12 cellular contexts compared by ENCODE assay signal in genomic region chr11:68962527-68963250, GRCh38. TPM values are rescaled to one million over a fixed set of nuclear protein-coding genes. Genes with fewer than 3 reads are reported as not detected.
DNase-seq lines count a peak whose midpoint lies in the region; ATAC-seq and TF ChIP-seq lines count a peak whose summit lies in the region.
"Had no signal": no experiment of that assay in that cellular context is flagged by ENCODE, and none has a peak within 500 bp of the region (broad histone marks: within the 10 kb centered on the region; RNA-seq: fewer than 3 reads in every experiment).

No MANE protein-coding gene starts in this region.

- POLR2A ChIA-PET in activated CD4-positive, alpha-beta T cell treated with anti-CD3 and anti-CD28 coated beads for 36 hours (lab: Charles Lee): no interaction called here

- CTCF ChIA-PET in activated CD4-positive, alpha-beta T cell treated with anti-CD3 and anti-CD28 coated beads for 36 hours (lab: Charles Lee): no interaction called here

- intact Hi-C loops in activated CD4-positive, alpha-beta T cell treated with anti-CD3 and anti-CD28 coated beads for 36 hours (cut with DNase I, micrococcal nuclease): no loop called here

- peaks cover 2% of the 10 kb centered on the region for H3K36me3 Mint-ChIP-seq in activated CD4-positive, alpha-beta T cell treated with anti-CD3 and anti-CD28 coated beads for 36 hours (ENCODE audit: low read depth)
- no peaks in the 10 kb centered on the region for H3K36me3 Mint-ChIP-seq in neural crest cell (ENCODE audit: low read depth)

- H3K4me1 Mint-ChIP-seq in activated CD4-positive, alpha-beta T cell treated with anti-CD3 and anti-CD28 coated beads for 36 hours: peaks cover 21% of the 10 kb centered on the region
- H3K4me1 Mint-ChIP-seq in neural crest cell: no peaks in the 10 kb centered on the region

- H3K27ac Mint-ChIP-seq in activated CD4-positive, alpha-beta T cell treated with anti-CD3 and anti-CD28 coated beads for 36 hours: peak overlapping the region; percentile 53
- peak overlapping the region; percentile 35 for H3K27ac Mint-ChIP-seq in neural crest cell (ENCODE audit: unreplicated experiment)

- TF ChIP-seq CTCF in astrocyte of the cerebellum (IDR thresholded peaks at IDR 0.05; ENCODE audit: low read depth, low read length, missing control alignments) (no peak), neural crest cell (conservative IDR thresholded peaks at IDR 0.05) (no peak)

- in situ Hi-C loops in astrocyte of the cerebellum (cut with HindIII; ENCODE audit: low sequenced_read_pairs): no loop called here

- no peaks in the 10 kb centered on the region for H3K9me3 Mint-ChIP-seq in activated CD4-positive, alpha-beta T cell treated with anti-CD3 and anti-CD28 coated beads for 36 hours (ENCODE audit: low read depth)
- H3K9me3 Mint-ChIP-seq in neural crest cell: no peaks in the 10 kb centered on the region

- H3K4me3 Mint-ChIP-seq in activated CD4-positive, alpha-beta T cell treated with anti-CD3 and anti-CD28 coated beads for 36 hours: peak overlapping the region; percentile 11
- no peak overlapping the region for H3K4me3 Mint-ChIP-seq in neural crest cell

- peak; percentile 74 for ATAC-seq in activated CD4-positive, alpha-beta T cell treated with anti-CD3 and anti-CD28 coated beads for 36 hours

- H3K27me3 Mint-ChIP-seq in activated CD4-positive, alpha-beta T cell treated with anti-CD3 and anti-CD28 coated beads for 36 hours: no peaks in the 10 kb centered on the region
- H3K27me3 Mint-ChIP-seq in neural crest cell (ENCODE audit: low read depth): no peaks in the 10 kb centered on the region

- H3K4me3 ChIP-seq in astrocyte of the cerebellum (ENCODE audit: low read depth, low read length): no peak overlapping the region
- H3K4me3 ChIP-seq: esophagus squamous epithelium, SJCRH30 had no signal

- peak; percentile 36 for DNase-seq in activated CD4-positive, alpha-beta T cell treated with anti-CD3 and anti-CD28 coated beads for 36 hours
- no peak for DNase-seq in activated CD4-positive, alpha-beta T cell treated with anti-CD3 and anti-CD28 coated beads for 1 hour
- DNase-seq in RPMI7951 (ENCODE audit: low read depth) (peak; percentile 48), astrocyte of the cerebellum (ENCODE audit: low read depth) (peak; percentile 23), neural crest cell (ENCODE audit: low read depth, low spot score) (no peak), NCI-H510A treated with DMSO at 0.1 percent for 48 hours (lab: John Stamatoyannopoulos, UW) (no peak), kidney tubule cell (ENCODE audit: low spot score) (no peak), H4 (ENCODE audit: low spot score) (no peak)
- DNase-seq: esophagus squamous epithelium, NCI-H1930 had no signal

RNA-seq across cellular contexts. Expression of gene MRGPRD, which starts 18.1 kb away (rescaled TPM):
- total RNA-seq in activated CD4-positive, alpha-beta T cell treated with anti-CD3 and anti-CD28 coated beads for 36 hours: not detected
- total RNA-seq in RPMI7951 (2014; rRNA removed; shearing (Covaris generic)): not detected in 2 replicates
- not detected in 2 replicates for total RNA-seq in neural crest cell
- not detected in 2 replicates for total RNA-seq in H4 (2014; rRNA removed; shearing (Covaris generic))
- total RNA-seq: esophagus squamous epithelium, renal cortical epithelial cell, SJCRH30 had no signal

RNA-seq across cellular contexts. Expression of gene MRGPRF, which starts 50.4 kb away (rescaled TPM):
- total RNA-seq in activated CD4-positive, alpha-beta T cell treated with anti-CD3 and anti-CD28 coated beads for 36 hours: not detected
- total RNA-seq in RPMI7951 (2014; rRNA removed; shearing (Covaris generic)): under 0.01 TPM in 1 of 2 replicates, not detected in the other
- total RNA-seq in neural crest cell: 0.16 and 0.23 TPM in 2 replicates
- not detected in 2 replicates for total RNA-seq in H4 (2014; rRNA removed; shearing (Covaris generic))

RNA-seq across cellular contexts. Expression of gene IGHMBP2, which starts 59.0 kb away (rescaled TPM):
- total RNA-seq in activated CD4-positive, alpha-beta T cell treated with anti-CD3 and anti-CD28 coated beads for 36 hours: 10 to 100 TPM; 20.9 to 25.4 TPM
- 5.3 and 5.4 TPM in 2 replicates for total RNA-seq in RPMI7951 (2014; rRNA removed; shearing (Covaris generic))
- 28.1 and 30.1 TPM in 2 replicates for total RNA-seq in neural crest cell
- total RNA-seq in H4 (2014; rRNA removed; shearing (Covaris generic)): 3.3 and 5.3 TPM in 2 replicates

RNA-seq across cellular contexts. Expression of gene MRPL21, which starts 59.1 kb away (rescaled TPM):
- total RNA-seq in activated CD4-positive, alpha-beta T cell treated with anti-CD3 and anti-CD28 coated beads for 36 hours: 100 to 1,000 TPM; 100 to 102 TPM
- total RNA-seq in RPMI7951 (2014; rRNA removed; shearing (Covaris generic)): 116 and 134 TPM in 2 replicates
- 64.4 and 69.0 TPM in 2 replicates for total RNA-seq in neural crest cell
- total RNA-seq in H4 (2014; rRNA removed; shearing (Covaris generic)): 110 and 148 TPM in 2 replicates

Comparison
In these comparisons a context has a peak if more than half of its experiments do, and no peak if none do; other contexts are left out.
1. DNase-seq: peak in activated CD4-positive, alpha-beta T cell treated with anti-CD3 and anti-CD28 coated beads for 36 hours (single experiment), RPMI7951 (single experiment) and astrocyte of the cerebellum (single experiment); none in activated CD4-positive, alpha-beta T cell treated with anti-CD3 and anti-CD28 coated beads for 1 hour (single experiment), neural crest cell (single experiment), NCI-H510A treated with DMSO at 0.1 percent for 48 hours (single experiment), kidney tubule cell (single experiment) and H4 (single experiment).